Comparison of ENCODE assay signal across 1 cellular context in the genomic region with DNA sequence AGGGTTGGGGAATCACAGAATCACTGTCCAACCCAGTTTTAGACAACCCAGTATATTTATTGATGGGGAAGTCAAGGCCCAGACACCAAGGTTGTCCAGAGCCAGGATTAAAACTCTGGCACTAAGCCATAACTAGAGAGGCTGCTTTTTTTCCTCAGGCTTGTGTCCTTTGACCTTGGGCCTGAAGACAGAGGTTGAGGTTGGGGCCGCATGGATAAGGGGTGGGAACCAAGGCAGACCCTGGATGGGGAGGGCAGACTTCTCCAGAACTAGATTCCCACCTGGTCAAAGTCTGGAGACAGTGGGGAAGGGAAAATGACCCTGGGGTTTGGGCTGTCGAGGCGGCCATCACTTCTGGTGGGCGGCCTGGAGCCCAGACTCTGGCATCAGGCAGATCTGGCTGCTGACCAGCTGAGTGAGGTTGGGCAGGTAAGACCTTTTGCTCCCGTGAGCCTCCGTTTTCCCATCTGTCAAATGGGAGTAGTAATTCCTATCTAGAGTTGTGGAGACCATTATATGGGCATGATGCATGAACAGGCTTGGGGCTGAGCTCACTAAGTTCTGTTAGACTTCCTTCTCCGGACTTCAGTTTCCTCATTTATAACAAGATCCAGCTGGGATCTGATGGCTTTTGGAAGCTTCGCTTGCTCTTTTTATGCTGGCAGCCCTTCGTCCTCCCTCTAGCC.
A peak's percentile ranks its signal among the peaks of the same experiment; 100 is the strongest.
TF ChIP-seq lines count a peak whose summit lies in the region.

No MANE protein-coding gene starts in this region.

TF ChIP-seq in H1, 55 proteins besides CTCF, POLR2A, EP300 and RAD21:
- TF ChIP-seq KDM1A (IDR thresholded peaks at IDR 0.05; ENCODE audit: borderline replicate concordance, low read length) (peak; percentile 79; the same call in 1 of the 2 replicates), POLR2AphosphoS5 (IDR thresholded peaks at IDR 0.05; ENCODE audit: low read depth, low read length) (no peak)
